ENCODE assay signal across 22 cellular contexts in the genomic region with DNA sequence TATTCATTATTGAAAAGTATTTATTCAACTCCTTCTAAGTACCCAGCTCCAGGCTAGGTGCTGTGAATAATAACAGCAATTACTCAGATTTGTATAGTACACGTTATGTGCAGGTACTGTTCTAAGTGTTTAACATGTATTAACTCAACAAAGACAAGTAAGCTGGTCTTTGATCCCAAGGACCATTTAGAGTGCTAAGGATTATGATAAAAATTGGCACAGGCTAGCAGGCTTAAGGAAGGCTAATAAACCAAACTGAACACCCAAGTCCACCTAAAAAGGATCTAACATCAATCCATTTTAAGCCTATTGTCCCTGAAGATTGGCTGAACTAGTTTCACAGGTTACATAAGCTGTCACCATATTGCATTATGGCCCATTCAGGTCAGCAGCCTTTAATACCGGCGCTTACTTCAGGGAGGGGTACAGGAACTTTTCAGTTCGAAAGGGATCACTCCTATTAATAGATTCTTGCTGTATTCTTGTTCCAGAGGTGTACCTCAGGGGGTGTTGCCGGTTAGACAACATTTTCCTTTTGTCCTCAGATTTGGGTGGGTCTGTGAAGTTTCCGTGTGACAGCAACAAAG.
"Had no signal": no experiment of that assay in that cellular context is flagged by ENCODE, and none has a peak within 500 bp of the region (broad histone marks: within the 10 kb centered on the region; RNA-seq: fewer than 3 reads in every experiment).

No MANE protein-coding gene starts in this region.

- H3K36me3 ChIP-seq: esophagus squamous epithelium, gastroesophageal sphincter, neutrophil, tibial nerve had no signal

- FAIRE-seq: endometrium had no signal

- H3K9me3 ChIP-seq: neutrophil, testis had no signal

- ATAC-seq: gastroesophageal sphincter; left lobe of liver; mucosa of descending colon; naive thymus-derived CD8-positive, alpha-beta T cell; sciatic nerve; stimulated activated naive B cell treated with anti-CD40 and anti-IgM and Interleukin-4, amounts not matched to agents 10 μg/mL and 1 μg/mL and 100 μg/mL, for 72 hours; stimulated activated naive CD8-positive, alpha-beta T cell treated with anti-CD3 and anti-CD28 coated beads, Interleukin-15, amount 100 ng/mL, for 72 hours had no signal

- H3K27me3 ChIP-seq: gastroesophageal sphincter, neutrophil, testis, tibial nerve had no signal

- H3K4me1 ChIP-seq: gastroesophageal sphincter, testis, tibial nerve had no signal

- H3K27ac ChIP-seq: coronary artery, epithelial cell of prostate, gastroesophageal sphincter, neutrophil, testis, tibial nerve had no signal

- H3K4me3 ChIP-seq: coronary artery, esophagus squamous epithelium, gastroesophageal sphincter, mucosa of descending colon, testis, tibial nerve had no signal

- DNase-seq: effector CD8-positive, alpha-beta T cell; esophagus squamous epithelium; foreskin fibroblast; glutamatergic neuron; islet precursor cell; mammary epithelial cell; mucosa of descending colon; naive thymus-derived CD8-positive, alpha-beta T cell; posterior cingulate gyrus; stimulated activated CD4-positive, alpha-beta T cell treated with anti-CD3 and anti-CD28 coated beads, Interleukin-2, amount 100 ng/mL, for 24 hours; stimulated activated CD4-positive, alpha-beta T cell treated with anti-CD3 and anti-CD28 coated beads, Interleukin-4, amount 100 ng/mL, for 4 hours; stimulated activated naive B cell treated with anti-CD40 and anti-IgM and Interleukin-4, amounts not matched to agents 10 μg/mL and 1 μg/mL and 100 μg/mL, for 72 hours; stimulated activated naive CD8-positive, alpha-beta T cell treated with anti-CD3 and anti-CD28 coated beads, Interleukin-15, amount 100 ng/mL, for 72 hours; testis had no signal
